14 cellular contexts compared by ENCODE assay signal in the genomic region with DNA sequence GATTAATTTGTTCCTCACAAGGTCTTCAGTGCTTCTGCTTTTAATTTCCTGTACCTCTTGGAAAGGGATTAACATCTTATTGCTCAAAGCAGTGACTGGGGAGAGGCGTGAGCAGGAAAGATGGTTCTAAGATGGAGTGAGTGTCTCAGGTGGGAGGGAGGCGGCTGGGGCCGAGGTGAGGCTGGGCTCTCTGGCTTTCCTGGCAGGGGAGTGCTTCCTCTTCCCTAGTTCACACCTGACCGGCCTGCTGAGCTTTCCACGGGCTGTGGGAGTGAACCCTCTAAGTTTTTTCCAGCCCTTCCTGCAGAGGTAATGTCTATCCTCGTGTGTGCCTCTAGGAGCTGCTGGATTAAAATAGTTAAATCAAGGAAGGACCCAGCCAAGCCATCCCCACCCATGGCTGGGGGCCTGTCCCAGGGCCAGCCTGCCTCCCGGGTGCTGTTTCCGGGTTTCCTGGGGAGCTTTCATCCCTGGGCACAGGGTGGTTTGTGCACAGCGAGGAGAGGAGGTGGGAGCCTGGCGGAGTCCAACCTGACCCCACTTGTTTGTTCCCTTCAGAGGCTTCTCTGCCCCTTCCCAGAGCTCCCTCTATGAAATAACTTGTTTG.
"Had no signal": no experiment of that assay in that cellular context is flagged by ENCODE, and none has a peak within 500 bp of the region (broad histone marks: within the 10 kb centered on the region; RNA-seq: fewer than 3 reads in every experiment).

No MANE protein-coding gene starts in this region.

- H3K27ac ChIP-seq: brain microvascular endothelial cell, pancreas, thyroid gland had no signal

- H3K27me3 ChIP-seq: brain microvascular endothelial cell, pancreas, thyroid gland had no signal

- DNase-seq: activated CD4-positive, alpha-beta T cell treated with anti-CD3 and anti-CD28 coated beads for 1 hour; activated CD4-positive, alpha-beta T cell treated with anti-CD3 and anti-CD28 coated beads, Interleukin-2, amount 50 U/mL, for 4 hours; activated naive CD4-positive, alpha-beta T cell treated with Interleukin-2 at 50 U/mL for 16 hours; anterior cingulate cortex; brain microvascular endothelial cell; dermis blood vessel endothelial cell; effector memory CD8-positive, alpha-beta T cell; foreskin fibroblast; glutamatergic neuron; kidney glomerular epithelial cell; pancreas; stimulated activated CD4-positive, alpha-beta T cell treated with anti-CD3 and anti-CD28 coated beads, Interleukin-12 subunit alpha, Interleukin-12 subunit beta, amount 100 ng/mL, for 4 hours; stimulated activated CD4-positive, alpha-beta T cell treated with anti-CD3 and anti-CD28 coated beads, Interleukin-2, amount 100 ng/mL, for 24 hours; thyroid gland had no signal

- H3K4me1 ChIP-seq: pancreas, thyroid gland had no signal

- H3K36me3 ChIP-seq: brain microvascular endothelial cell, pancreas, thyroid gland had no signal

- H3K4me3 ChIP-seq: pancreas, thyroid gland had no signal

- H3K9me3 ChIP-seq: pancreas, thyroid gland had no signal
